ENCODE assay signal across 1 cellular context in the genomic region with DNA sequence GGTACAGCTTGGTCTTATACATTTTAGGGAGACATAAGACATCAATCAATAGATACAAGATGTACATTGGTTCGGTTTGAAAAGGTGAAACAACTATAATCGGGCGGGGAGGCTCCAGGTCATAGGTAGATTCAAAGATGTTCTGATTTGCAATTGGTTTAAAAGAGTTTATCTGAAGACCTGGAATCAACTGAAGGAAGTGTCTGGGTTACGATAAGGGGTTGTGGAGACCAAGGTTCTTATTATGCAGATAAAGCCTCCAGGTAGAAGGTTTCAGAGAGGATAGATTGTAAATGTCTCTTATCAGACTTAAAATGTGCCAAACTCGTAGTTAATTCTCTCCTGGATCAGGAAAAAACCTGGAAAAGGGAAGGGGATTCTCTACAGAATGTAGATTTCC.
TF ChIP-seq lines count a peak whose summit lies in the region.

No MANE protein-coding gene starts in this region.

TF ChIP-seq in HCT116, 20 proteins besides CTCF, POLR2A, EP300 and RAD21:
- no peak for TF ChIP-seq YY1 (IDR thresholded peaks at IDR 0.05; ENCODE audit: extremely low read depth, insufficient replicate concordance, low read depth, low read length)
- no peak for TF ChIP-seq SIN3A (IDR thresholded peaks at IDR 0.05; ENCODE audit: low read depth)
- no peak for TF ChIP-seq POLR2AphosphoS5 (IDR thresholded peaks at IDR 0.05; ENCODE audit: low read depth, low read length)
- no peak for TF ChIP-seq TCF7L2 (IDR thresholded peaks at IDR 0.05; ENCODE audit: borderline replicate concordance, extremely low read depth, insufficient read depth, insufficient read length)
- no peak for TF ChIP-seq ZNF274 (IDR thresholded peaks at IDR 0.05; ENCODE audit: low read depth, low read length)
- no peak for TF ChIP-seq CEBPB (IDR thresholded peaks at IDR 0.05; ENCODE audit: low read depth)
- TF ChIP-seq SRF (IDR thresholded peaks at IDR 0.05; ENCODE audit: low read depth) = no peak
- no peak for TF ChIP-seq ELF1 (IDR thresholded peaks at IDR 0.05; ENCODE audit: borderline replicate concordance, low read depth)
